In genomic region chr12:8698132-8698829, GRCh38 we compare ENCODE assay signal across 8 cellular contexts. TPM values are rescaled to one million over a fixed set of nuclear protein-coding genes. Genes with fewer than 3 reads are reported as not detected.
A peak's percentile ranks its signal among the peaks of the same experiment; 100 is the strongest.
DNase-seq lines count a peak whose midpoint lies in the region; ATAC-seq and TF ChIP-seq lines count a peak whose summit lies in the region.

No MANE protein-coding gene starts in this region.

- no peaks in the 10 kb centered on the region for H3K36me3 ChIP-seq in Karpas-422 (ENCODE audit: insufficient read depth, low read length)

- peak; percentile 40 for ATAC-seq in CD4-positive, alpha-beta T cell (ENCODE audit: poor library complexity)
- peak; percentile 36 for ATAC-seq in GM21526 (IDR thresholded peaks at IDR 0.05; ENCODE audit: low FRiP score, unreplicated experiment)
- ATAC-seq in memory B cell (ENCODE audit: low read depth) = peak; percentile 67
- no peak for ATAC-seq in GM18868 (IDR thresholded peaks at IDR 0.05; ENCODE audit: unreplicated experiment)

- no peaks in the 10 kb centered on the region for H3K9me2 ChIP-seq in Karpas-422 (replicated peaks; ENCODE audit: insufficient read depth, low read length)

- H4K20me1 ChIP-seq in Karpas-422 (ENCODE audit: insufficient read depth, low read depth, low read length) = no peaks in the 10 kb centered on the region

- H3K4me1 Mint-ChIP-seq in CD4-positive, alpha-beta T cell (ENCODE audit: low read depth) = peaks cover 39% of the 10 kb centered on the region
- H3K4me1 Mint-ChIP-seq in activated CD4-positive, alpha-beta T cell treated with anti-CD3 and anti-CD28 coated beads, Interleukin-2, amount 10 ng/mL, durations not matched to agents 7 days and 5 days = peaks cover 17% of the 10 kb centered on the region
- H3K4me1 Mint-ChIP-seq in memory B cell = peaks cover 14% of the 10 kb centered on the region

- H3K4me2 ChIP-seq in Karpas-422 (ENCODE audit: low read depth, low read length, poor library complexity, severe bottlenecking) = peak overlapping the region; percentile 78

- H3K79me2 ChIP-seq in Karpas-422 (ENCODE audit: low read length) = no peaks in the 10 kb centered on the region

- no peaks in the 10 kb centered on the region for H3K9me3 Mint-ChIP-seq in CD4-positive, alpha-beta T cell
- no peaks in the 10 kb centered on the region for H3K9me3 Mint-ChIP-seq in activated CD4-positive, alpha-beta T cell treated with anti-CD3 and anti-CD28 coated beads, Interleukin-2, amount 10 ng/mL, durations not matched to agents 7 days and 5 days
- no peaks in the 10 kb centered on the region for H3K9me3 Mint-ChIP-seq in memory B cell

- peak; percentile 15 to 56 (median 35) for DNase-seq in CD4-positive, alpha-beta T cell
- DNase-seq in Karpas-422 = no peak
- DNase-seq in activated CD4-positive, alpha-beta T cell treated with anti-CD3 and anti-CD28 coated beads, Interleukin-2, amount 10 ng/mL, durations not matched to agents 7 days and 5 days = peak; percentile 35
- peak; percentile 89 for DNase-seq in ecto neural progenitor cell (ENCODE audit: low spot score)
- peak; percentile 52 to 64 for DNase-seq in memory B cell (ENCODE audit: low spot score in 2 of 2)
- DNase-seq in stimulated activated CD8-positive, alpha-beta memory T cell treated with anti-CD3 and anti-CD28 coated beads, Interleukin-15, amount 100 ng/mL, for 48 hours (ENCODE audit: low read depth in 2 of 2) = peak; percentile 4 to 7

- H3K27me3 Mint-ChIP-seq in CD4-positive, alpha-beta T cell = no peaks in the 10 kb centered on the region
- H3K27me3 Mint-ChIP-seq in activated CD4-positive, alpha-beta T cell treated with anti-CD3 and anti-CD28 coated beads, Interleukin-2, amount 10 ng/mL, durations not matched to agents 7 days and 5 days = peaks cover 38% of the 10 kb centered on the region
- no peaks in the 10 kb centered on the region for H3K27me3 Mint-ChIP-seq in memory B cell

- H2AFZ ChIP-seq in Karpas-422 (ENCODE audit: low read length) = peak overlapping the region; percentile 87

- H3K4me3 Mint-ChIP-seq in CD4-positive, alpha-beta T cell = peak overlapping the region; percentile 99
- peak overlapping the region; percentile 87 for H3K4me3 Mint-ChIP-seq in activated CD4-positive, alpha-beta T cell treated with anti-CD3 and anti-CD28 coated beads, Interleukin-2, amount 10 ng/mL, durations not matched to agents 7 days and 5 days
- peak overlapping the region; percentile 99 for H3K4me3 Mint-ChIP-seq in memory B cell

- TF ChIP-seq CTCF in CD4-positive, alpha-beta T cell (IDR thresholded peaks at IDR 0.05) = no peak

- no peaks in the 10 kb centered on the region for H3K27me3 ChIP-seq in CD4-positive, alpha-beta T cell (ENCODE audit: control insufficient read depth, insufficient read depth, low read length)
- H3K27me3 ChIP-seq in Karpas-422 (ENCODE audit: low read length) = no peaks in the 10 kb centered on the region

- peak overlapping the region; percentile 83 for H3K27ac Mint-ChIP-seq in CD4-positive, alpha-beta T cell
- peak overlapping the region; percentile 88 for H3K27ac Mint-ChIP-seq in activated CD4-positive, alpha-beta T cell treated with anti-CD3 and anti-CD28 coated beads, Interleukin-2, amount 10 ng/mL, durations not matched to agents 7 days and 5 days
- peak overlapping the region; percentile 97 for H3K27ac Mint-ChIP-seq in memory B cell

- intact Hi-C loops in CD4-positive, alpha-beta T cell (cut with DNase I, micrococcal nuclease) = loop anchor here (5.0 to 10.0 kb wide), 2 partner anchors 349 to 1497 kb away; no protein-coding TSS in a partner anchor

- H3K9me3 ChIP-seq in CD4-positive, alpha-beta T cell (ENCODE audit: control insufficient read depth, low read length) = no peaks in the 10 kb centered on the region
- H3K9me3 ChIP-seq in Karpas-422 (ENCODE audit: low read length) = no peaks in the 10 kb centered on the region

- peak overlapping the region; percentile 54 for H3K9ac ChIP-seq in Karpas-422 (ENCODE audit: low read length)

- H3K4me1 ChIP-seq in Karpas-422 (ENCODE audit: low read length) = peaks cover 15% of the 10 kb centered on the region

- H3K36me3 Mint-ChIP-seq in CD4-positive, alpha-beta T cell (ENCODE audit: low read depth) = peaks cover 11% of the 10 kb centered on the region
- peaks cover 2% of the 10 kb centered on the region for H3K36me3 Mint-ChIP-seq in activated CD4-positive, alpha-beta T cell treated with anti-CD3 and anti-CD28 coated beads, Interleukin-2, amount 10 ng/mL, durations not matched to agents 7 days and 5 days (ENCODE audit: low read depth)
- peaks cover 2% of the 10 kb centered on the region for H3K36me3 Mint-ChIP-seq in memory B cell

- CTCF ChIA-PET in CD4-positive, alpha-beta T cell (lab: Charles Lee) = no interaction called here
- CTCF ChIA-PET in activated CD4-positive, alpha-beta T cell treated with anti-CD3 and anti-CD28 coated beads, Interleukin-2, amount 10 ng/mL, durations not matched to agents 7 days and 5 days (lab: Charles Lee) = no interaction called here

- peak overlapping the region; percentile 53 for H3K27ac ChIP-seq in CD4-positive, alpha-beta T cell (ENCODE audit: low read depth, low read length)
- H3K27ac ChIP-seq in Karpas-422 (ENCODE audit: low read length) = no peak overlapping the region

- H3K4me3 ChIP-seq in Karpas-422 (ENCODE audit: low read length) = peak overlapping the region; percentile 78

- POLR2A ChIA-PET in CD4-positive, alpha-beta T cell (lab: Charles Lee) = interaction anchor here (0.6 to 1.2 kb wide), 4 partner anchors 10 to 252 kb away, joined by 3 to 7 read pairs (median 6); partner anchors contain the start of gene M6PR
- POLR2A ChIA-PET in activated CD4-positive, alpha-beta T cell treated with anti-CD3 and anti-CD28 coated beads, Interleukin-2, amount 10 ng/mL, durations not matched to agents 7 days and 5 days (lab: Charles Lee) = interaction anchor here (0.7 kb wide), 1 partner anchor 366 kb away, joined by 4 read pairs; no protein-coding TSS in a partner anchor

RNA-seq across cellular contexts. Expression of gene RIMKLB, which starts 0.5 kb away (rescaled TPM):
- 10 to 100 TPM; 14.8 to 15.2 TPM for total RNA-seq in CD4-positive, alpha-beta T cell
- total RNA-seq in Karpas-422 (2014; rRNA removed; shearing (Covaris generic); ENCODE audit: low replicate concordance) = 0.89 and 0.90 TPM in 2 replicates
- total RNA-seq in activated CD4-positive, alpha-beta T cell treated with anti-CD3 and anti-CD28 coated beads, Interleukin-2, amount 10 ng/mL, durations not matched to agents 7 days and 5 days = 1 to 10 TPM; 4.7 TPM

RNA-seq across cellular contexts. Expression of gene MFAP5, which starts 35.7 kb away (rescaled TPM):
- not detected for total RNA-seq in CD4-positive, alpha-beta T cell
- not detected in 2 replicates for total RNA-seq in Karpas-422 (2014; rRNA removed; shearing (Covaris generic); ENCODE audit: low replicate concordance)
- total RNA-seq in activated CD4-positive, alpha-beta T cell treated with anti-CD3 and anti-CD28 coated beads, Interleukin-2, amount 10 ng/mL, durations not matched to agents 7 days and 5 days = not detected
